ENCODE assay signal across 33 cellular contexts in genomic region chr14:58467575-58467974, GRCh38.
"Had no signal": no experiment of that assay in that cellular context is flagged by ENCODE, and none has a peak within 500 bp of the region (broad histone marks: within the 10 kb centered on the region; RNA-seq: fewer than 3 reads in every experiment).

No MANE protein-coding gene starts in this region.

- H3K4me3 Mint-ChIP-seq: activated CD4-positive, alpha-beta memory T cell treated with anti-CD3 and anti-CD28 coated beads for 36 hours; activated CD4-positive, alpha-beta T cell treated with anti-CD3 and anti-CD28 coated beads for 36 hours; activated CD4-positive, alpha-beta T cell treated with anti-CD3 and anti-CD28 coated beads, Interleukin-2, amount 10 ng/mL, durations not matched to agents 24 days and 14 days; activated CD8-positive, alpha-beta memory T cell treated with anti-CD3 and anti-CD28 coated beads, Interleukin-2, amount 10 ng/mL, durations not matched to agents 7 days and 5 days; activated CD8-positive, alpha-beta T cell treated with anti-CD3 and anti-CD28 coated beads, Interleukin-2, amount 10 ng/mL, durations not matched to agents 7 days and 5 days; activated naive CD4-positive, alpha-beta T cell treated with anti-CD3 and anti-CD28 coated beads for 36 hours; activated naive CD4-positive, alpha-beta T cell treated with anti-CD3 and anti-CD28 coated beads, Interleukin-2, amount 50 U/mL, for 24 hours; activated naive CD8-positive, alpha-beta T cell treated with anti-CD3 and anti-CD28 coated beads for 36 hours; activated naive CD8-positive, alpha-beta T cell treated with anti-CD3 and anti-CD28 coated beads, Interleukin-2, amount 50 U/mL, for 24 hours; activated T-helper 1 cell treated with anti-CD3 and anti-CD28 coated beads, Interleukin-12 subunit alpha, Interleukin-12 subunit beta, Interleukin-2, Interleukin-4 antibody, amounts not matched to agents 30 ng/mL and 10 ng/mL and 1 ng/mL, durations not matched to agents 14 hours and 24 hours and 36 hours; brain; dendritic cell treated with granulocyte-macrophage colony-stimulating factor and Interleukin-4, amounts not matched to agents 40 ng/mL and 50 ng/mL, for 4 days had no signal

- H3K4me1 Mint-ChIP-seq: activated CD4-positive, alpha-beta T cell treated with anti-CD3 and anti-CD28 coated beads for 36 hours; activated CD4-positive, alpha-beta T cell treated with anti-CD3 and anti-CD28 coated beads, Interleukin-2, amount 10 ng/mL, durations not matched to agents 24 days and 14 days; activated CD8-positive, alpha-beta memory T cell treated with anti-CD3 and anti-CD28 coated beads, Interleukin-2, amount 10 ng/mL, durations not matched to agents 7 days and 5 days; activated naive CD4-positive, alpha-beta T cell treated with anti-CD3 and anti-CD28 coated beads, Interleukin-2, amount 50 U/mL, for 24 hours; activated naive CD8-positive, alpha-beta T cell treated with anti-CD3 and anti-CD28 coated beads, Interleukin-2, amount 50 U/mL, for 24 hours; brain had no signal

- H3K4me1 ChIP-seq: adrenal gland, ascending aorta, breast epithelium, esophagus squamous epithelium had no signal

- H3K27me3 Mint-ChIP-seq: activated CD4-positive, alpha-beta memory T cell treated with anti-CD3 and anti-CD28 coated beads for 36 hours; activated CD4-positive, alpha-beta T cell treated with anti-CD3 and anti-CD28 coated beads for 36 hours; activated CD4-positive, alpha-beta T cell treated with anti-CD3 and anti-CD28 coated beads, Interleukin-2, amount 10 ng/mL, durations not matched to agents 24 days and 14 days; activated CD8-positive, alpha-beta memory T cell treated with anti-CD3 and anti-CD28 coated beads, Interleukin-2, amount 10 ng/mL, durations not matched to agents 7 days and 5 days; activated naive CD4-positive, alpha-beta T cell treated with anti-CD3 and anti-CD28 coated beads, Interleukin-2, amount 50 U/mL, for 24 hours; activated naive CD8-positive, alpha-beta T cell treated with anti-CD3 and anti-CD28 coated beads for 36 hours; activated naive CD8-positive, alpha-beta T cell treated with anti-CD3 and anti-CD28 coated beads, Interleukin-2, amount 50 U/mL, for 24 hours; brain; dendritic cell treated with granulocyte-macrophage colony-stimulating factor and Interleukin-4, amounts not matched to agents 40 ng/mL and 50 ng/mL, for 4 days had no signal

- DNase-seq: activated CD4-positive, alpha-beta memory T cell treated with anti-CD3 and anti-CD28 coated beads for 36 hours; activated CD4-positive, alpha-beta T cell treated with anti-CD3 and anti-CD28 coated beads for 36 hours; activated CD4-positive, alpha-beta T cell treated with anti-CD3 and anti-CD28 coated beads, Interleukin-2, amount 10 ng/mL, durations not matched to agents 24 days and 14 days; activated CD4-positive, CD25-positive, alpha-beta regulatory T cell; activated CD4-positive, CD25-positive, alpha-beta regulatory T cell treated with anti-CD3 and anti-CD28 coated beads, Interleukin-2, amount 50 U/mL, for 72 hours; activated CD8-positive, alpha-beta memory T cell treated with anti-CD3 and anti-CD28 coated beads, Interleukin-2, amount 10 ng/mL, durations not matched to agents 7 days and 5 days; activated CD8-positive, alpha-beta memory T cell treated with anti-CD3 and anti-CD28 coated beads, Interleukin-2, amount 50 U/mL, for 4 hours; activated CD8-positive, alpha-beta T cell treated with anti-CD3 and anti-CD28 coated beads, Interleukin-2, amount 10 ng/mL, durations not matched to agents 7 days and 5 days; activated effector memory CD4-positive, alpha-beta T cell treated with anti-CD3 and anti-CD28 coated beads, Interleukin-2, amount 50 U/mL, for 16 hours; activated naive CD4-positive, alpha-beta T cell treated with anti-CD3 and anti-CD28 coated beads for 36 hours; activated naive CD8-positive, alpha-beta T cell treated with anti-CD3 and anti-CD28 coated beads for 36 hours; activated naive CD8-positive, alpha-beta T cell treated with anti-CD3 and anti-CD28 coated beads, Interleukin-2, amount 50 U/mL, for 24 hours; activated T-cell treated with anti-CD3 and anti-CD28 coated beads, Interleukin-2, amount 50 U/mL, for 1 hour; activated T-cell treated with anti-CD3 and anti-CD28 coated beads, Interleukin-2, amount 50 U/mL, for 48 hours; adrenal gland; amygdala; central memory CD4-positive, alpha-beta T cell; cerebellar nuclear complex; dorsolateral prefrontal cortex; effector memory CD4-positive, alpha-beta T cell; esophagus squamous epithelium; head of caudate nucleus; hippocampal formation; T-helper 2 cell had no signal

- H3K27ac ChIP-seq: adrenal gland, ascending aorta, breast epithelium, cardiac muscle cell, coronary artery, dorsolateral prefrontal cortex, esophagus squamous epithelium had no signal

- H3K9me3 ChIP-seq: adrenal gland, ascending aorta, breast epithelium, esophagus squamous epithelium had no signal

- H3K27ac Mint-ChIP-seq: activated CD4-positive, alpha-beta memory T cell treated with anti-CD3 and anti-CD28 coated beads for 36 hours; activated CD4-positive, alpha-beta T cell treated with anti-CD3 and anti-CD28 coated beads for 36 hours; activated CD4-positive, alpha-beta T cell treated with anti-CD3 and anti-CD28 coated beads, Interleukin-2, amount 10 ng/mL, durations not matched to agents 24 days and 14 days; activated CD8-positive, alpha-beta memory T cell treated with anti-CD3 and anti-CD28 coated beads, Interleukin-2, amount 10 ng/mL, durations not matched to agents 7 days and 5 days; activated CD8-positive, alpha-beta T cell treated with anti-CD3 and anti-CD28 coated beads, Interleukin-2, amount 10 ng/mL, durations not matched to agents 7 days and 5 days; activated naive CD4-positive, alpha-beta T cell treated with anti-CD3 and anti-CD28 coated beads for 36 hours; activated naive CD4-positive, alpha-beta T cell treated with anti-CD3 and anti-CD28 coated beads, Interleukin-2, amount 50 U/mL, for 24 hours; activated naive CD8-positive, alpha-beta T cell treated with anti-CD3 and anti-CD28 coated beads for 36 hours; activated naive CD8-positive, alpha-beta T cell treated with anti-CD3 and anti-CD28 coated beads, Interleukin-2, amount 50 U/mL, for 24 hours; activated T-helper 1 cell treated with anti-CD3 and anti-CD28 coated beads, Interleukin-12 subunit alpha, Interleukin-12 subunit beta, Interleukin-2, Interleukin-4 antibody, amounts not matched to agents 30 ng/mL and 10 ng/mL and 1 ng/mL, durations not matched to agents 14 hours and 24 hours and 36 hours; activated T-helper 2 cell treated with anti-CD3 and anti-CD28 coated beads, Interferon-gamma antibody, Interleukin-2, Interleukin-4, amounts not matched to agents 10 μg/mL and 5 μg/mL and 100 μg/mL, durations not matched to agents 14 hours and 24 hours and 36 hours; brain; dendritic cell treated with granulocyte-macrophage colony-stimulating factor and Interleukin-4, amounts not matched to agents 40 ng/mL and 50 ng/mL, for 4 days had no signal

- H3K9me3 Mint-ChIP-seq: activated CD4-positive, alpha-beta memory T cell treated with anti-CD3 and anti-CD28 coated beads for 36 hours; activated CD4-positive, alpha-beta T cell treated with anti-CD3 and anti-CD28 coated beads, Interleukin-2, amount 10 ng/mL, durations not matched to agents 24 days and 14 days; activated naive CD4-positive, alpha-beta T cell treated with anti-CD3 and anti-CD28 coated beads for 36 hours; activated naive CD4-positive, alpha-beta T cell treated with anti-CD3 and anti-CD28 coated beads, Interleukin-2, amount 50 U/mL, for 24 hours; activated naive CD8-positive, alpha-beta T cell treated with anti-CD3 and anti-CD28 coated beads for 36 hours; activated naive CD8-positive, alpha-beta T cell treated with anti-CD3 and anti-CD28 coated beads, Interleukin-2, amount 50 U/mL, for 24 hours; activated T-helper 1 cell treated with anti-CD3 and anti-CD28 coated beads, Interleukin-12 subunit alpha, Interleukin-12 subunit beta, Interleukin-2, Interleukin-4 antibody, amounts not matched to agents 30 ng/mL and 10 ng/mL and 1 ng/mL, durations not matched to agents 14 hours and 24 hours and 36 hours; activated T-helper 2 cell treated with anti-CD3 and anti-CD28 coated beads, Interferon-gamma antibody, Interleukin-2, Interleukin-4, amounts not matched to agents 10 μg/mL and 5 μg/mL and 100 μg/mL, durations not matched to agents 14 hours and 24 hours and 36 hours; brain; dendritic cell treated with granulocyte-macrophage colony-stimulating factor and Interleukin-4, amounts not matched to agents 40 ng/mL and 50 ng/mL, for 4 days had no signal

- H3K36me3 ChIP-seq: breast epithelium had no signal

- H3K4me3 ChIP-seq: adrenal gland, ascending aorta, breast epithelium, cardiac muscle cell, coronary artery, dorsolateral prefrontal cortex, esophagus squamous epithelium had no signal

- ATAC-seq: activated CD4-positive, alpha-beta T cell treated with anti-CD3 and anti-CD28 coated beads for 36 hours; activated CD8-positive, alpha-beta memory T cell treated with anti-CD3 and anti-CD28 coated beads, Interleukin-2, amount 10 ng/mL, durations not matched to agents 7 days and 5 days; activated CD8-positive, alpha-beta T cell treated with anti-CD3 and anti-CD28 coated beads, Interleukin-2, amount 10 ng/mL, durations not matched to agents 7 days and 5 days; activated naive CD8-positive, alpha-beta T cell treated with anti-CD3 and anti-CD28 coated beads, Interleukin-2, amount 50 U/mL, for 24 hours had no signal

- H3K27me3 ChIP-seq: adrenal gland, ascending aorta, breast epithelium, cardiac muscle cell, dorsolateral prefrontal cortex, esophagus squamous epithelium had no signal
